Comparison of ENCODE assay signal across 15 cellular contexts in the genomic region with DNA sequence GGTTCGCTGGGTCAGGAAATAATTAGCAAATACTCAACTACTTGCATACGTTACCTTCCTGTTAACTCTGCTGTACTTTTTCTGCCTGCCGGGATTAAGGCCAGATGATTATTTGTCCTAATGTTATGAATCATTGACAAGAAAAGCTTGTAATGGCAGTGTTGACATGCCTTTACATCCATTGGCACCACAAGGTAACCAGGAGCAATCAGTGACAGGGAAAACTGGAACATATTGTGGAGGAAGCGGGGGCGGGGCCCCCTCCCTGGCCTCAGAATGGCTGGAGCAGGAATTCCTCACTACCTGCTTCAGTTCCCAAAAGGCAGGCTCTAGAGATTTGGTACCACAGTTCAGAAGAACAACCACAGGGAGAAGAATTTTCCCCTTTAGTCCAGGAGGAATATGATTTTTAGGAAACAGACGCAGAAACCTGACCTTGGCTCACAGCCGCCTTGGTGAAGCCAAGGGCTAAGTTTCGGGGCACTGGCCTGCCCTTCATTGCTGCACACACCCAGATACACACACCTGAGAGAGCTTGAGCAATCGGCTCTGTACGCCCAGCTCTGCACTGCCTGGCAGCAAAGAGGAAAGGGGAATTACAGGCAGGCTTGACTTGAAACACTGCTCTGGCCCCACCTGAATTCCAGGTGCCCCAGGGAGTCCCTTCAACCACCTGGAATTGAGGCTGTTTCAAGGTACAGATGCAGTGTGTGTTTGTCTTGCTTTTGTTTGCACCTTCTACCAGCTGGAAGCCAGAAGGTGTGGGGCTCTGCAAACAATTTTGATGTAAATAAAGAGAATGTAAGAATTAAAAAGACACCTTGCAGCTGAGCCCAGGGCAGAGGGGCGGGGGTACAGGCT.
DNase-seq lines count a peak whose midpoint lies in the region; ATAC-seq, FAIRE-seq and TF ChIP-seq lines count a peak whose summit lies in the region.
"Had no signal": no experiment of that assay in that cellular context is flagged by ENCODE, and none has a peak within 500 bp of the region (broad histone marks: within the 10 kb centered on the region; RNA-seq: fewer than 3 reads in every experiment).

No MANE protein-coding gene starts in this region.

- H3K9me3 ChIP-seq in keratinocyte (ENCODE audit: control insufficient read depth, low read depth, low read length) = no peaks in the 10 kb centered on the region
- H3K9me3 ChIP-seq: testis had no signal

- H3K79me2 ChIP-seq in keratinocyte (ENCODE audit: control insufficient read depth, insufficient read depth, low read length) = no peaks in the 10 kb centered on the region

- dilution Hi-C loops in keratinocyte (cut with MboI; ENCODE audit: extremely low pct_ligation_motif_present, low sequenced_read_pairs) = no loop called here

- FAIRE-seq in keratinocyte (lab: Jason Lieb, UNC) = no peak
- FAIRE-seq: A204.1 had no signal

- DNase-seq in NCI-H128 (lab: John Stamatoyannopoulos, UW; ENCODE audit: unreplicated experiment) (peak; percentile 29), amniotic epithelial cell (ENCODE audit: low read depth) (peak; percentile 22), keratinocyte (ENCODE audit: low read depth, low spot score) (no peak), SKM-1 treated with dmso at 0.1 percent for 144 hours (lab: John Stamatoyannopoulos, UW; ENCODE audit: unreplicated experiment) (no peak), left cardiac atrium (no peak)
- DNase-seq: activated naive CD8-positive, alpha-beta T cell treated with anti-CD3 and anti-CD28 coated beads, Interleukin-2, amount 10 ng/mL, durations not matched to agents 7 days and 5 days; GDM1; naive B cell; testis had no signal

- TF ChIP-seq CTCF in 22Rv1 (IDR thresholded peaks at IDR 0.05) (no peak), keratinocyte (optimal IDR thresholded peaks at IDR 0.05 in 1 of 3, IDR thresholded peaks at IDR 0.05 in 1 of 3, conservative IDR thresholded peaks at IDR 0.05 in 1 of 3; ENCODE audit: extremely low read depth in 1 of 3, insufficient read depth in 2 of 3, low read length in 3 of 3) (no peak)

- no peaks in the 10 kb centered on the region for H3K27me3 ChIP-seq in keratinocyte (ENCODE audit: control insufficient read depth, extremely low read depth, insufficient read depth, low read length)
- H3K27me3 ChIP-seq: testis had no signal

- peaks cover 4% of the 10 kb centered on the region for H3K4me1 ChIP-seq in keratinocyte (ENCODE audit: control insufficient read depth, extremely low read depth, insufficient read depth, low read length)
- H3K4me1 ChIP-seq: testis had no signal

- no peak overlapping the region for H3K9ac ChIP-seq in keratinocyte (ENCODE audit: control insufficient read depth, extremely low read depth, insufficient read depth, low read length)

- peak overlapping the region; percentile 79 for H3K4me2 ChIP-seq in keratinocyte (ENCODE audit: control insufficient read depth, extremely low read depth, insufficient read depth, low read depth, low read length)

- H3K27ac ChIP-seq in 22Rv1 (peak overlapping the region; percentile 32), keratinocyte (ENCODE audit: control insufficient read depth, insufficient read depth, low read length) (no peak overlapping the region)
- H3K27ac ChIP-seq: testis had no signal

- no peaks in the 10 kb centered on the region for H4K20me1 ChIP-seq in keratinocyte (ENCODE audit: control insufficient read depth, extremely low read depth, insufficient read depth, low read length)

- no peak for ATAC-seq in GM21825 (IDR thresholded peaks at IDR 0.05; ENCODE audit: unreplicated experiment)
- no peak for ATAC-seq in left cardiac atrium
- no peak for ATAC-seq in GM19395 (IDR thresholded peaks at IDR 0.05; ENCODE audit: unreplicated experiment)
- ATAC-seq: activated CD4-positive, CD25-positive, alpha-beta regulatory T cell treated with anti-CD3 and anti-CD28 coated beads, Interleukin-2, amount 50 U/mL, for 24 hours; Panc1 had no signal

- no peak overlapping the region for H3K4me3 ChIP-seq in keratinocyte (ENCODE audit: control insufficient read depth in 2 of 3, extremely low read depth in 1 of 3, insufficient read depth in 2 of 3, low read depth in 1 of 3, low read length in 3 of 3)
- H3K4me3 ChIP-seq: testis had no signal

- peak overlapping the region; percentile 16 for H2AFZ ChIP-seq in keratinocyte (ENCODE audit: control insufficient read depth, low read length)

- no peaks in the 10 kb centered on the region for H3K36me3 ChIP-seq in keratinocyte (ENCODE audit: control insufficient read depth in 2 of 2, extremely low read depth in 1 of 2, insufficient read depth in 2 of 2, low read length in 2 of 2)

- intact Hi-C loops in left cardiac atrium (cut with DNase I) = no loop called here

- no peaks in the 10 kb centered on the region for H3K9me1 ChIP-seq in keratinocyte (ENCODE audit: control insufficient read depth, extremely low read depth, insufficient read depth, low read length)

Comparison
In these comparisons a context has a peak if more than half of its experiments do, and no peak if none do; other contexts are left out.
1. DNase-seq: peak in NCI-H128 (single experiment) and amniotic epithelial cell (single experiment); none in keratinocyte (single experiment), SKM-1 treated with dmso at 0.1 percent for 144 hours (single experiment) and left cardiac atrium (single experiment).